1 cellular context compared by ENCODE assay signal in genomic region chr7:18396953-18397352, GRCh38.
TF ChIP-seq lines count a peak whose summit lies in the region.

No MANE protein-coding gene starts in this region.

TF ChIP-seq in H1, 55 proteins besides CTCF, POLR2A, EP300 and RAD21:
- no peak for TF ChIP-seq POLR2AphosphoS5 (IDR thresholded peaks at IDR 0.05; ENCODE audit: low read depth, low read length)
- no peak for TF ChIP-seq RXRA (IDR thresholded peaks at IDR 0.05; ENCODE audit: insufficient read depth, low read depth, low read length)
- no peak for TF ChIP-seq MAX (IDR thresholded peaks at IDR 0.05)
- TF ChIP-seq TBP (IDR thresholded peaks at IDR 0.05; ENCODE audit: low read depth, low read length), result no peak
- TF ChIP-seq SRF (IDR thresholded peaks at IDR 0.05; ENCODE audit: low read depth, low read length), result no peak
- no peak for TF ChIP-seq SAP30 (IDR thresholded peaks at IDR 0.05; ENCODE audit: insufficient read depth, insufficient replicate concordance, low read length)
- TF ChIP-seq CBX5 (IDR thresholded peaks at IDR 0.05; ENCODE audit: low read depth, low read length), result no peak
